In the genomic region with DNA sequence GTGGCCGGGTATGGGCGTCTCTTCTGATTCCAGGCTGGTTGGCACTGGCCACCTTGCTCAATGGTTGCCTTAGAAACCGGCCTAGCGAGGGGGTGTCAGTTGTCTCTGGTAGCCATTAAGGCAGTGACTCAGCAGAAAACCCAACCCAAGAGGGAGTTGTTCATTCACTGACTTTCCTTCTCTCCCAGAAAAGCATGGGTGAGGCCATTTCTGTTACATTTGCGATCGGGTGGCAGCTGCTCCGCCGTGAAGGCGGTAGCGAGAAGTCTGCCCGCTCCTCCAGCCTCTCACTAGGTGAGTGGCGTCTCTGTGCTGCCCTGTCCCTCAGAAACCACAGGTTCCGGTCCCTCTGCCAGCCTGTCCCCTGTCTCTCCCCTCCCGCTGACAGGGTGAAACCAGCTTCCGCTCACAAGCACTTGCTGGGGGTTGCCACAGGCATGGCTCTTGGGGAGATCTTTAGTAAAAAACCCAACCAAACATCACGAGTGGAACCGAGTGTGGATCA, we compare ENCODE assay signal across 8 cellular contexts. TPM values are rescaled to one million over a fixed set of nuclear protein-coding genes. Genes with fewer than 3 reads are reported as not detected.
A peak's percentile ranks its signal among the peaks of the same experiment; 100 is the strongest.
DNase-seq lines count a peak whose midpoint lies in the region; ATAC-seq lines count a peak whose summit lies in the region.

No MANE protein-coding gene starts in this region.

- H3K4me1 ChIP-seq in ectodermal cell (ENCODE audit: control insufficient read depth, insufficient read depth, low read length) = peaks cover 3% of the 10 kb centered on the region

- POLR2A ChIA-PET in activated CD4-positive, alpha-beta T cell treated with anti-CD3 and anti-CD28 coated beads for 36 hours (lab: Charles Lee) = interaction anchor here (0.9 kb wide), 1 partner anchor 12 kb away, joined by 6 read pairs; no protein-coding TSS in a partner anchor

- peaks cover 13% of the 10 kb centered on the region for H3K4me1 Mint-ChIP-seq in activated CD4-positive, alpha-beta T cell treated with anti-CD3 and anti-CD28 coated beads for 36 hours

- H3K9me3 ChIP-seq in ectodermal cell (ENCODE audit: control insufficient read depth, low read length) = no peaks in the 10 kb centered on the region

- ATAC-seq in activated CD4-positive, alpha-beta T cell treated with anti-CD3 and anti-CD28 coated beads for 36 hours = peak; percentile 95
- ATAC-seq in HG03457 (IDR thresholded peaks at IDR 0.05; ENCODE audit: unreplicated experiment) = no peak
- no peak for ATAC-seq in HG03045 (IDR thresholded peaks at IDR 0.05; ENCODE audit: unreplicated experiment)

- H3K4me3 ChIP-seq in Jurkat, Clone E6-1 (ENCODE audit: low read length) = peak overlapping the region; percentile 27
- H3K4me3 ChIP-seq in ectodermal cell (ENCODE audit: insufficient read depth, low read depth, low read length) = no peak overlapping the region

- H3K4me3 Mint-ChIP-seq in activated CD4-positive, alpha-beta T cell treated with anti-CD3 and anti-CD28 coated beads for 36 hours = peak overlapping the region; percentile 36

- peaks cover 9% of the 10 kb centered on the region for H3K36me3 Mint-ChIP-seq in activated CD4-positive, alpha-beta T cell treated with anti-CD3 and anti-CD28 coated beads for 36 hours (ENCODE audit: low read depth)

- CTCF ChIA-PET in activated CD4-positive, alpha-beta T cell treated with anti-CD3 and anti-CD28 coated beads for 36 hours (lab: Charles Lee) = interaction anchor here (1.2 to 1.5 kb wide), 2 partner anchors 11 to 21 kb away, joined by 3 to 4 read pairs; no protein-coding TSS in a partner anchor

- H3K9me3 Mint-ChIP-seq in activated CD4-positive, alpha-beta T cell treated with anti-CD3 and anti-CD28 coated beads for 36 hours (ENCODE audit: low read depth) = no peaks in the 10 kb centered on the region

- WGBS in ectodermal cell, 2 experiments = 85 to 92% methylated on average over 17 of the region's 17 CpGs

- peak; percentile 63 for DNase-seq in activated CD4-positive, alpha-beta T cell treated with anti-CD3 and anti-CD28 coated beads for 36 hours
- no peak for DNase-seq in activated CD4-positive, alpha-beta T cell treated with anti-CD3 and anti-CD28 coated beads, Interleukin-2, amount 50 U/mL, for 4 hours
- peak; percentile 70 for DNase-seq in Jurkat, Clone E6-1 (ENCODE audit: low read depth, low spot score)
- DNase-seq in SKM-1 (lab: John Stamatoyannopoulos, UW; ENCODE audit: unreplicated experiment) = peak; percentile 59
- DNase-seq in myocyte (ENCODE audit: low read depth) = peak; percentile 89

- peak overlapping the region; percentile 85 for H3K27ac Mint-ChIP-seq in activated CD4-positive, alpha-beta T cell treated with anti-CD3 and anti-CD28 coated beads for 36 hours

- H3K27me3 Mint-ChIP-seq in activated CD4-positive, alpha-beta T cell treated with anti-CD3 and anti-CD28 coated beads for 36 hours = no peaks in the 10 kb centered on the region

- H3K27ac ChIP-seq in ectodermal cell (ENCODE audit: insufficient read depth, low read depth, low read length, poor library complexity, severe bottlenecking) = peak overlapping the region; percentile 16

- intact Hi-C loops in activated CD4-positive, alpha-beta T cell treated with anti-CD3 and anti-CD28 coated beads for 36 hours (cut with DNase I, micrococcal nuclease) = no loop called here

- no peaks in the 10 kb centered on the region for H3K36me3 ChIP-seq in ectodermal cell (ENCODE audit: control insufficient read depth, insufficient read depth, low read length)

- H3K27me3 ChIP-seq in ectodermal cell (ENCODE audit: control insufficient read depth, insufficient read depth, low read length, poor library complexity, severe bottlenecking) = no peaks in the 10 kb centered on the region

RNA-seq across cellular contexts. Expression of gene IRAK1, which starts 17.4 kb away (rescaled TPM):
- 10 to 100 TPM; 84.3 to 93.6 TPM for total RNA-seq in activated CD4-positive, alpha-beta T cell treated with anti-CD3 and anti-CD28 coated beads for 36 hours
- 91.1 TPM for polyA plus RNA-seq in Jurkat, Clone E6-1 (2012; ENCODE audit: insufficient read depth, insufficient read length)
- polyA plus RNA-seq in ectodermal cell (2013, experiment 1 of 4) = 61.8 TPM
- 48.6 TPM for polyA plus RNA-seq in ectodermal cell (2013, experiment 2 of 4)
- 34.8 TPM for polyA plus RNA-seq in ectodermal cell (2013, experiment 3 of 4)
- 38.9 TPM for polyA plus RNA-seq in ectodermal cell (2013, experiment 4 of 4)
- total RNA-seq in myocyte = 83.3 and 90.4 TPM in 2 replicates
- polyA plus RNA-seq in myocyte (2012) = 120 TPM

RNA-seq across cellular contexts. Expression of gene TMEM187, which starts 29.7 kb away (rescaled TPM):
- 1 to 10 TPM; 4.4 to 5.4 TPM for total RNA-seq in activated CD4-positive, alpha-beta T cell treated with anti-CD3 and anti-CD28 coated beads for 36 hours
- polyA plus RNA-seq in Jurkat, Clone E6-1 (2012; ENCODE audit: insufficient read depth, insufficient read length) = 13.9 TPM
- 9.8 TPM for polyA plus RNA-seq in ectodermal cell (2013, experiment 1 of 4)
- 7.9 TPM for polyA plus RNA-seq in ectodermal cell (2013, experiment 2 of 4)
- polyA plus RNA-seq in ectodermal cell (2013, experiment 3 of 4) = 6.5 TPM
- 6.7 TPM for polyA plus RNA-seq in ectodermal cell (2013, experiment 4 of 4)
- total RNA-seq in myocyte = 10.9 and 11.9 TPM in 2 replicates
- 10.4 TPM for polyA plus RNA-seq in myocyte (2012)

RNA-seq across cellular contexts. Expression of gene HCFC1, which starts 30.6 kb away (rescaled TPM):
- 100 to 1,000 TPM in 1 of 2 experiments, 10 to 100 TPM in 1; 99.5 to 147 TPM for total RNA-seq in activated CD4-positive, alpha-beta T cell treated with anti-CD3 and anti-CD28 coated beads for 36 hours
- polyA plus RNA-seq in Jurkat, Clone E6-1 (2012; ENCODE audit: insufficient read depth, insufficient read length) = 43.2 TPM
- 85.2 TPM for polyA plus RNA-seq in ectodermal cell (2013, experiment 1 of 4)
- 86.5 TPM for polyA plus RNA-seq in ectodermal cell (2013, experiment 2 of 4)
- polyA plus RNA-seq in ectodermal cell (2013, experiment 3 of 4) = 61.4 TPM
- polyA plus RNA-seq in ectodermal cell (2013, experiment 4 of 4) = 68.1 TPM
- 27.1 and 33.8 TPM in 2 replicates for total RNA-seq in myocyte
- polyA plus RNA-seq in myocyte (2012) = 21.8 TPM

RNA-seq across cellular contexts. Expression of gene RENBP, which starts 57.8 kb away (rescaled TPM):
- total RNA-seq in activated CD4-positive, alpha-beta T cell treated with anti-CD3 and anti-CD28 coated beads for 36 hours = 1 to 10 TPM; 6.0 to 8.1 TPM
- not detected for polyA plus RNA-seq in Jurkat, Clone E6-1 (2012; ENCODE audit: insufficient read depth, insufficient read length)
- 5.0 TPM for polyA plus RNA-seq in ectodermal cell (2013, experiment 1 of 4)
- 7.5 TPM for polyA plus RNA-seq in ectodermal cell (2013, experiment 2 of 4)
- polyA plus RNA-seq in ectodermal cell (2013, experiment 3 of 4) = 5.1 TPM
- polyA plus RNA-seq in ectodermal cell (2013, experiment 4 of 4) = 7.4 TPM
- total RNA-seq in myocyte = 2.5 and 2.7 TPM in 2 replicates
- polyA plus RNA-seq in myocyte (2012) = 4.0 TPM

Comparison
In these comparisons a context has a peak if more than half of its experiments do, and no peak if none do; other contexts are left out.
1. DNase-seq: peak in activated CD4-positive, alpha-beta T cell treated with anti-CD3 and anti-CD28 coated beads for 36 hours (single experiment), Jurkat, Clone E6-1 (single experiment), SKM-1 (single experiment) and myocyte (single experiment); none in activated CD4-positive, alpha-beta T cell treated with anti-CD3 and anti-CD28 coated beads, Interleukin-2, amount 50 U/mL, for 4 hours (0 of 2).